Comparison of ENCODE assay signal across 21 cellular contexts in genomic region chr12:21672151-21672550, GRCh38.
"Had no signal": no experiment of that assay in that cellular context is flagged by ENCODE, and none has a peak within 500 bp of the region (broad histone marks: within the 10 kb centered on the region; RNA-seq: fewer than 3 reads in every experiment).

No MANE protein-coding gene starts in this region.

- H3K4me3 ChIP-seq: lower lobe of right lung, ovary, smooth muscle cell, suprapubic skin, transverse colon had no signal

- H3K36me3 Mint-ChIP-seq: naive thymus-derived CD8-positive, alpha-beta T cell had no signal

- H3K27ac Mint-ChIP-seq: effector memory CD8-positive, alpha-beta T cell; nephron progenitor cell; stimulated activated naive CD8-positive, alpha-beta T cell treated with anti-CD3 and anti-CD28 coated beads, Interleukin-15, amount 100 ng/mL, for 72 hours had no signal

- H3K27ac ChIP-seq: lower lobe of right lung, ovary, suprapubic skin, transverse colon had no signal

- H3K9me3 Mint-ChIP-seq: effector memory CD8-positive, alpha-beta T cell; naive thymus-derived CD8-positive, alpha-beta T cell; stimulated activated naive CD8-positive, alpha-beta T cell treated with anti-CD3 and anti-CD28 coated beads, Interleukin-15, amount 100 ng/mL, for 72 hours had no signal

- FAIRE-seq: endometrium, frontal cortex, keratinocyte had no signal

- ATAC-seq: effector memory CD8-positive, alpha-beta T cell; left ventricle myocardium superior; naive thymus-derived CD8-positive, alpha-beta T cell; sciatic nerve; stimulated activated naive CD8-positive, alpha-beta T cell treated with anti-CD3 and anti-CD28 coated beads, Interleukin-15, amount 100 ng/mL, for 72 hours had no signal

- H3K4me1 ChIP-seq: transverse colon had no signal

- DNase-seq: cortex of kidney; effector memory CD8-positive, alpha-beta T cell; left ventricle myocardium superior; lower lobe of right lung; naive thymus-derived CD8-positive, alpha-beta T cell; nephron progenitor cell; nucleus accumbens; ovary; stimulated activated CD4-positive, alpha-beta T cell treated with anti-CD3 and anti-CD28 coated beads, Interleukin-12 subunit alpha, Interleukin-12 subunit beta, amount 100 ng/mL, for 4 hours; stimulated activated CD4-positive, alpha-beta T cell treated with anti-CD3 and anti-CD28 coated beads, Interleukin-1b, Interleukin-23, amount 100 ng/mL, for 48 hours; stimulated activated CD4-positive, alpha-beta T cell treated with anti-CD3 and anti-CD28 coated beads, Interleukin-4, amount 100 ng/mL, for 1 hour; stimulated activated CD8-positive, alpha-beta memory T cell treated with anti-CD3 and anti-CD28 coated beads, Interleukin-4, amount 100 ng/mL, for 48 hours; stimulated activated naive CD4-positive, alpha-beta T cell; stimulated activated naive CD8-positive, alpha-beta T cell treated with anti-CD3 and anti-CD28 coated beads, Interleukin-15, amount 100 ng/mL, for 72 hours; transverse colon had no signal

- H3K27me3 ChIP-seq: ovary, transverse colon had no signal

- H3K27me3 Mint-ChIP-seq: stimulated activated naive CD8-positive, alpha-beta T cell treated with anti-CD3 and anti-CD28 coated beads, Interleukin-15, amount 100 ng/mL, for 72 hours had no signal

- H3K9me3 ChIP-seq: lower lobe of right lung, ovary, suprapubic skin, transverse colon had no signal

- H3K4me3 Mint-ChIP-seq: effector memory CD8-positive, alpha-beta T cell; naive thymus-derived CD8-positive, alpha-beta T cell; nephron progenitor cell; stimulated activated naive CD8-positive, alpha-beta T cell treated with anti-CD3 and anti-CD28 coated beads, Interleukin-15, amount 100 ng/mL, for 72 hours had no signal

- H3K36me3 ChIP-seq: lower lobe of right lung, ovary, suprapubic skin, transverse colon had no signal
